In the genomic region with DNA sequence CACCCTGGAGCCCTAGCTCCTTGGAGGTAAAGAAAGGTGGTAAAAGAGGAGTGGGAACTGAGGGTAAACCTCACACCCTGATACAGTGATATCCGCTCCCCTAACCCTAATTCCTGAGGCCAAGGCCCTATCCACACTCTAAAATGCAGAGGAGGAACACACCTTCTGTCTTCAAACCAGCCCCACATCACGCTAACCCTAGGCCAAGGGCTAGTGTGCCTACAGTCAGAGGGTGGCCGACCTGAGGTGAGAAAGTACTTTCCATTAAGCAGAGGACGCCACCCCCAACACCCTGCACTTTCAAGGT, we compare ENCODE assay signal across 1 cellular context.
TF ChIP-seq lines count a peak whose summit lies in the region.

No MANE protein-coding gene starts in this region.

TF ChIP-seq in GM23338, 12 proteins besides CTCF, POLR2A, EP300 and RAD21 (continued from another document):
- TF ChIP-seq, protein P1, sequence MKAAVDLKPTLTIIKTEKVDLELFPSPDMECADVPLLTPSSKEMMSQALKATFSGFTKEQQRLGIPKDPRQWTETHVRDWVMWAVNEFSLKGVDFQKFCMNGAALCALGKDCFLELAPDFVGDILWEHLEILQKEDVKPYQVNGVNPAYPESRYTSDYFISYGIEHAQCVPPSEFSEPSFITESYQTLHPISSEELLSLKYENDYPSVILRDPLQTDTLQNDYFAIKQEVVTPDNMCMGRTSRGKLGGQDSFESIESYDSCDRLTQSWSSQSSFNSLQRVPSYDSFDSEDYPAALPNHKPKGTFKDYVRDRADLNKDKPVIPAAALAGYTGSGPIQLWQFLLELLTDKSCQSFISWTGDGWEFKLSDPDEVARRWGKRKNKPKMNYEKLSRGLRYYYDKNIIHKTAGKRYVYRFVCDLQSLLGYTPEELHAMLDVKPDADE (IDR thresholded peaks at IDR 0.05) = no peak
- TF ChIP-seq POLR2AphosphoS5 (IDR thresholded peaks at IDR 0.05; ENCODE audit: low read depth) = no peak
- TF ChIP-seq JUNB (IDR thresholded peaks at IDR 0.05; ENCODE audit: unreplicated experiment) = no peak
- TF ChIP-seq, protein P2, sequence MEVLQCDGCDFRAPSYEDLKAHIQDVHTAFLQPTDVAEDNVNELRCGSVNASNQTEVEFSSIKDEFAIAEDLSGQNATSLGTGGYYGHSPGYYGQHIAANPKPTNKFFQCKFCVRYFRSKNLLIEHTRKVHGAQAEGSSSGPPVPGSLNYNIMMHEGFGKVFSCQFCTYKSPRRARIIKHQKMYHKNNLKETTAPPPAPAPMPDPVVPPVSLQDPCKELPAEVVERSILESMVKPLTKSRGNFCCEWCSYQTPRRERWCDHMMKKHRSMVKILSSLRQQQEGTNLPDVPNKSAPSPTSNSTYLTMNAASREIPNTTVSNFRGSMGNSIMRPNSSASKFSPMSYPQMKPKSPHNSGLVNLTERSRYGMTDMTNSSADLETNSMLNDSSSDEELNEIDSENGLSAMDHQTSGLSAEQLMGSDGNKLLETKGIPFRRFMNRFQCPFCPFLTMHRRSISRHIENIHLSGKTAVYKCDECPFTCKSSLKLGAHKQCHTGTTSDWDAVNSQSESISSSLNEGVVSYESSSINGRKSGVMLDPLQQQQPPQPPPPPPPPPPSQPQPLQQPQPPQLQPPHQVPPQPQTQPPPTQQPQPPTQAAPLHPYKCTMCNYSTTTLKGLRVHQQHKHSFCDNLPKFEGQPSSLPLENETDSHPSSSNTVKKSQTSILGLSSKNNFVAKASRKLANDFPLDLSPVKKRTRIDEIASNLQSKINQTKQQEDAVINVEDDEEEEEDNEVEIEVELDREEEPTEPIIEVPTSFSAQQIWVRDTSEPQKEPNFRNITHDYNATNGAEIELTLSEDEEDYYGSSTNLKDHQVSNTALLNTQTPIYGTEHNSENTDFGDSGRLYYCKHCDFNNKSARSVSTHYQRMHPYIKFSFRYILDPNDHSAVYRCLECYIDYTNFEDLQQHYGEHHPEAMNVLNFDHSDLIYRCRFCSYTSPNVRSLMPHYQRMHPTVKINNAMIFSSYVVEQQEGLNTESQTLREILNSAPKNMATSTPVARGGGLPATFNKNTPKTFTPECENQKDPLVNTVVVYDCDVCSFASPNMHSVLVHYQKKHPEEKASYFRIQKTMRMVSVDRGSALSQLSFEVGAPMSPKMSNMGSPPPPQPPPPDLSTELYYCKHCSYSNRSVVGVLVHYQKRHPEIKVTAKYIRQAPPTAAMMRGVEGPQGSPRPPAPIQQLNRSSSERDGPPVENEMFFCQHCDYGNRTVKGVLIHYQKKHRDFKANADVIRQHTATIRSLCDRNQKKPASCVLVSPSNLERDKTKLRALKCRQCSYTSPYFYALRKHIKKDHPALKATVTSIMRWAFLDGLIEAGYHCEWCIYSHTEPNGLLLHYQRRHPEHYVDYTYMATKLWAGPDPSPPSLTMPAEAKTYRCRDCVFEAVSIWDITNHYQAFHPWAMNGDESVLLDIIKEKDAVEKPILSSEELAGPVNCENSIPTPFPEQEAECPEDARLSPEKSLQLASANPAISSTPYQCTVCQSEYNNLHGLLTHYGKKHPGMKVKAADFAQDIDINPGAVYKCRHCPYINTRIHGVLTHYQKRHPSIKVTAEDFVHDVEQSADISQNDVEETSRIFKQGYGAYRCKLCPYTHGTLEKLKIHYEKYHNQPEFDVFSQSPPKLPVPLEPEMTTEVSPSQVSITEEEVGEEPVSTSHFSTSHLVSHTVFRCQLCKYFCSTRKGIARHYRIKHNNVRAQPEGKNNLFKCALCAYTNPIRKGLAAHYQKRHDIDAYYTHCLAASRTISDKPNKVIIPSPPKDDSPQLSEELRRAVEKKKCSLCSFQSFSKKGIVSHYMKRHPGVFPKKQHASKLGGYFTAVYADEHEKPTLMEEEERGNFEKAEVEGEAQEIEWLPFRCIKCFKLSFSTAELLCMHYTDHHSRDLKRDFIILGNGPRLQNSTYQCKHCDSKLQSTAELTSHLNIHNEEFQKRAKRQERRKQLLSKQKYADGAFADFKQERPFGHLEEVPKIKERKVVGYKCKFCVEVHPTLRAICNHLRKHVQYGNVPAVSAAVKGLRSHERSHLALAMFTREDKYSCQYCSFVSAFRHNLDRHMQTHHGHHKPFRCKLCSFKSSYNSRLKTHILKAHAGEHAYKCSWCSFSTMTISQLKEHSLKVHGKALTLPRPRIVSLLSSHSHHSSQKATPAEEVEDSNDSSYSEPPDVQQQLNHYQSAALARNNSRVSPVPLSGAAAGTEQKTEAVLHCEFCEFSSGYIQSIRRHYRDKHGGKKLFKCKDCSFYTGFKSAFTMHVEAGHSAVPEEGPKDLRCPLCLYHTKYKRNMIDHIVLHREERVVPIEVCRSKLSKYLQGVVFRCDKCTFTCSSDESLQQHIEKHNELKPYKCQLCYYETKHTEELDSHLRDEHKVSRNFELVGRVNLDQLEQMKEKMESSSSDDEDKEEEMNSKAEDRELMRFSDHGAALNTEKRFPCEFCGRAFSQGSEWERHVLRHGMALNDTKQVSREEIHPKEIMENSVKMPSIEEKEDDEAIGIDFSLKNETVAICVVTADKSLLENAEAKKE (CRISPR knock-in tag; IDR thresholded peaks at IDR 0.05) = no peak
- TF ChIP-seq NANOG (IDR thresholded peaks at IDR 0.05; ENCODE audit: borderline replicate concordance) = no peak
- no peak for TF ChIP-seq ZNF331 (CRISPR knock-in tag; IDR thresholded peaks at IDR 0.05; ENCODE audit: low read depth)
- TF ChIP-seq STAT1 (IDR thresholded peaks at IDR 0.05; ENCODE audit: unreplicated experiment) = no peak
- no peak for TF ChIP-seq ZNF114 (CRISPR knock-in tag; IDR thresholded peaks at IDR 0.05)
